In the genomic region with DNA sequence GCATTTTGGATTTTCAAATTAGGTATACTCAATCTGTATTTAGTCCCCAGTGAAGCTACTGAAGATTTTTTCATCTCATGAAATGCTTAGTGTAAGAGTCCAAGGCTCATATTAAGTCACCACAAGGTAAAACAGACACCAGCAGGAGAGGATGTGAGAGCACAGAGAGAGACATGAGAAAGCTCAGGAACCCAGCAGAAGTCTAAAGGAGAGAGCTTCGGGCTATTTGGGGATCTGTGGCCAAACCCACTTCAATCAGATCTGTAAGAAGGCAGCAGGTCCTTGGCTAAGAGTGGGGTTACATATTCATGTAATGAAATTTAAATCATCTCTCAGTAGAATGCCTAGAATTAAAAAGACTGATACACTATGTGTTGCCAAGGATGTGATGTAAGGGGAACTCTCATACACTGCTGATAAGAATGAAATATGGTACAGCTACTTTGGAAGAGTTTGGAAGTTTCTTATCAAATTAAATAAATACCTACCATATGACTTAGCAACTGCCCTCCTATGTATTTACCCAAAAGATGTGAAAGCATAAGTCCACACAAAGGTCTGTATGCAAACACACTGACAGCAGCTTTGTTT, we compare ENCODE assay signal across 17 cellular contexts. TPM values are rescaled to one million over a fixed set of nuclear protein-coding genes. Genes with fewer than 3 reads are reported as not detected.
DNase-seq lines count a peak whose midpoint lies in the region; ATAC-seq and TF ChIP-seq lines count a peak whose summit lies in the region.
"Had no signal": no experiment of that assay in that cellular context is flagged by ENCODE, and none has a peak within 500 bp of the region (broad histone marks: within the 10 kb centered on the region; RNA-seq: fewer than 3 reads in every experiment).

No MANE protein-coding gene starts in this region.

- no peak overlapping the region for H3K18ac ChIP-seq in IMR-90 (ENCODE audit: low read depth, low read length)

- H2BK20ac ChIP-seq in IMR-90 (ENCODE audit: low read depth, low read length), result no peak overlapping the region

- H3K4me2 ChIP-seq in IMR-90 (ENCODE audit: low read depth, low read length), result no peak overlapping the region
- H3K4me2 ChIP-seq: PC-9 had no signal

- TF ChIP-seq CTCF in IMR-90 (conservative IDR thresholded peaks at IDR 0.05; ENCODE audit: low read depth, low read length), result no peak
- no peak for TF ChIP-seq CTCF in ascending aorta (IDR thresholded peaks at IDR 0.05)
- no peak for TF ChIP-seq CTCF in fibroblast of the aortic adventitia (IDR thresholded peaks at IDR 0.05; ENCODE audit: insufficient read depth, low read length)
- TF ChIP-seq CTCF in mucosa of descending colon (IDR thresholded peaks at IDR 0.05), result no peak
- no peak for TF ChIP-seq CTCF in HFFc6 (IDR thresholded peaks at IDR 0.05)

- H3K14ac ChIP-seq in IMR-90 (replicated peaks; ENCODE audit: low read depth, low read length), result no peak overlapping the region

- H3K4me3 Mint-ChIP-seq in HFFc6, result no peak overlapping the region

- ATAC-seq in IMR-90 (ENCODE audit: low read depth) (peak; percentile 14), mucosa of descending colon (peak; percentile 10), GM18868 (IDR thresholded peaks at IDR 0.05; ENCODE audit: unreplicated experiment) (no peak)

- H3K4me3 ChIP-seq in IMR-90 (ENCODE audit: insufficient read depth, low read depth, low read length), result no peak overlapping the region
- no peak overlapping the region for H3K4me3 ChIP-seq in ascending aorta
- no peak overlapping the region for H3K4me3 ChIP-seq in fibroblast of the aortic adventitia (ENCODE audit: low read depth, low read length)
- H3K4me3 ChIP-seq in mucosa of descending colon, result no peak overlapping the region
- H3K4me3 ChIP-seq: PC-9 had no signal

- POLR2A ChIA-PET in IMR-90 (lab: Charles Lee; ENCODE audit: unreplicated experiment), result interaction anchor here (0.6 kb wide), 1 partner anchor 31 kb away, joined by 5 read pairs; no protein-coding TSS in a partner anchor

- intact Hi-C loops in IMR-90 (cut with micrococcal nuclease), result no loop called here
- intact Hi-C loops in ascending aorta (cut with DNase I), result no loop called here
- intact Hi-C loops in mucosa of descending colon (cut with DNase I, micrococcal nuclease), result no loop called here

- H3K9me3 ChIP-seq in IMR-90 (ENCODE audit: control insufficient read depth, insufficient read depth, low read length) (no peaks in the 10 kb centered on the region), ascending aorta (no peaks in the 10 kb centered on the region), mucosa of descending colon (no peaks in the 10 kb centered on the region)

- H3K27me3 ChIP-seq in IMR-90 (ENCODE audit: control insufficient read depth, insufficient read depth, low read length) (no peaks in the 10 kb centered on the region), ascending aorta (no peaks in the 10 kb centered on the region)

- peaks cover 3% of the 10 kb centered on the region; the same call in 1 of the 2 replicates for H3K9me1 ChIP-seq in IMR-90 (ENCODE audit: insufficient read depth, low read length)

- dilution Hi-C loops in IMR-90 (cut with HindIII; ENCODE audit: low sequenced_read_pairs, unreplicated experiment), result no loop called here

- WGBS in IMR-90 (ENCODE audit: extremely low coverage in 2 of 2, insufficient read length in 1 of 2), 2 experiments, result no CpG with 5 or more reads among the region's 1 CpG

- no peak overlapping the region for H3K9ac ChIP-seq in IMR-90 (ENCODE audit: low read depth, low read length)

- H3K4me1 Mint-ChIP-seq in HFFc6 (ENCODE audit: low read depth), result peaks cover 10% of the 10 kb centered on the region

- DNase-seq in IMR-90 (peak; percentile 55), ascending aorta (ENCODE audit: low spot score in 2 of 2) (no peak), fibroblast of the aortic adventitia (ENCODE audit: low read depth) (peak; percentile 85), mucosa of descending colon (no peak), NCI-H1092 treated with DMSO at 0.1 percent for 48 hours (lab: John Stamatoyannopoulos, UW) (no peak), hippocampal formation (lab: John Stamatoyannopoulos, UW) (no peak), HFFc6 (no peak)
- DNase-seq: GF-D8, Kasumi-1, NCI-H1417, NCI-H1694 treated with DMSO at 0.1 percent for 48 hours, NCI-H446 treated with DMSO at 0.1 percent for 48 hours, PC-9, RPMI8226, SHP77 had no signal

- no peak overlapping the region for H2BK15ac ChIP-seq in IMR-90 (ENCODE audit: low read depth, low read length)

- BruUV-seq in IMR-90 (replicated peaks; lab: Mats Ljungman, UMichigan), result no TSS peak

- H3K27ac ChIP-seq in IMR-90 (ENCODE audit: insufficient read depth, low read length) (no peak overlapping the region), ascending aorta (peak overlapping the region; percentile 31 to 47)
- H3K27ac ChIP-seq: C4-2B, PC-9 had no signal

- TF ChIP-seq POLR2A in IMR-90 (IDR thresholded peaks at IDR 0.05; ENCODE audit: low read depth, low read length), result no peak

- peaks cover 34% of the 10 kb centered on the region for H3K36me3 ChIP-seq in IMR-90 (ENCODE audit: control insufficient read depth, insufficient read depth, low read length)
- peaks cover 5 to 13% of the 10 kb centered on the region in 2 donors for H3K36me3 ChIP-seq in ascending aorta
- H3K36me3 ChIP-seq in mucosa of descending colon (ENCODE audit: low read depth), result no peaks in the 10 kb centered on the region

- no peak overlapping the region for H4K8ac ChIP-seq in IMR-90 (ENCODE audit: low read depth in 2 of 2, low read length in 2 of 2)

- H2BK5ac ChIP-seq in IMR-90 (ENCODE audit: low read depth, low read length, poor library complexity, severe bottlenecking), result no peak overlapping the region

- CTCF ChIA-PET in IMR-90 (lab: Yijun Ruan, JAX), result no interaction called here

- no peak overlapping the region for H3K23ac ChIP-seq in IMR-90 (ENCODE audit: low read depth, low read length)

- H2AFZ ChIP-seq in IMR-90 (replicated peaks; ENCODE audit: low read length, poor library complexity), result no peak overlapping the region
- H2AFZ ChIP-seq: PC-9 had no signal

- in situ Hi-C loops in IMR-90 (cut with MboI; ENCODE audit: low sequenced_read_pairs), result no loop called here

- no peaks in the 10 kb centered on the region; the same call in 1 of the 2 replicates for H3K27me3 Mint-ChIP-seq in HFFc6 (ENCODE audit: insufficient read depth)

- no peak overlapping the region for H3K27ac Mint-ChIP-seq in HFFc6

- no peaks in the 10 kb centered on the region for H3K36me3 Mint-ChIP-seq in HFFc6 (ENCODE audit: low read depth)

- no peaks in the 10 kb centered on the region for H3K9me3 Mint-ChIP-seq in HFFc6

- no peak overlapping the region for H2AK9ac ChIP-seq in IMR-90 (replicated peaks; ENCODE audit: low read depth, low read length, poor library complexity)

- peaks cover 12% of the 10 kb centered on the region for H3K4me1 ChIP-seq in IMR-90 (ENCODE audit: control insufficient read depth, insufficient read depth, low read length)
- peaks cover 0 to 17% of the 10 kb centered on the region in 2 donors for H3K4me1 ChIP-seq in ascending aorta
- H3K4me1 ChIP-seq in mucosa of descending colon (ENCODE audit: low read depth), result no peaks in the 10 kb centered on the region

- H3K79me1 ChIP-seq in IMR-90 (ENCODE audit: low read depth in 1 of 2, low read length in 2 of 2), result peaks cover 19 to 53% of the 10 kb centered on the region in 2 experiments; a peak in 3 of 4 replicates

- no peak overlapping the region for H2BK120ac ChIP-seq in IMR-90 (ENCODE audit: low read depth, low read length)

- no peak overlapping the region for H4K5ac ChIP-seq in IMR-90 (ENCODE audit: low read depth, low read length)

- H4K91ac ChIP-seq in IMR-90 (ENCODE audit: insufficient read depth, low read depth, low read length), result no peak overlapping the region

- no peak overlapping the region for H3K4ac ChIP-seq in IMR-90 (ENCODE audit: low read depth, low read length)

- TF ChIP-seq RAD21 in IMR-90 (IDR thresholded peaks at IDR 0.05; ENCODE audit: low read length), result no peak

- no peak overlapping the region for H2AK5ac ChIP-seq in IMR-90 (ENCODE audit: low read depth, low read length)

- no peak overlapping the region for H3K56ac ChIP-seq in IMR-90 (ENCODE audit: extremely low read depth, insufficient read depth, low read length)

- peaks cover 85% of the 10 kb centered on the region for H4K20me1 ChIP-seq in IMR-90 (ENCODE audit: insufficient read depth, low read length)

TF ChIP-seq in IMR-90, 13 proteins besides CTCF, POLR2A, EP300 and RAD21 (continues in another document):
- TF ChIP-seq CEBPB (IDR thresholded peaks at IDR 0.05; ENCODE audit: low read depth, low read length), result no peak
- no peak for TF ChIP-seq RFX5 (IDR thresholded peaks at IDR 0.05; ENCODE audit: low read depth, low read length)
- TF ChIP-seq MAZ (IDR thresholded peaks at IDR 0.05; ENCODE audit: borderline replicate concordance, low read depth, low read length), result no peak
- TF ChIP-seq BHLHE40 (IDR thresholded peaks at IDR 0.05; ENCODE audit: low read depth, low read length), result no peak
- no peak for TF ChIP-seq RCOR1 (IDR thresholded peaks at IDR 0.05; ENCODE audit: insufficient replicate concordance, low read length)
- no peak for TF ChIP-seq NFE2L2 (IDR thresholded peaks at IDR 0.05; ENCODE audit: low read depth, low read length)
- no peak for TF ChIP-seq CHD1 (IDR thresholded peaks at IDR 0.05; ENCODE audit: low read depth, low read length)
- TF ChIP-seq, protein P1, sequence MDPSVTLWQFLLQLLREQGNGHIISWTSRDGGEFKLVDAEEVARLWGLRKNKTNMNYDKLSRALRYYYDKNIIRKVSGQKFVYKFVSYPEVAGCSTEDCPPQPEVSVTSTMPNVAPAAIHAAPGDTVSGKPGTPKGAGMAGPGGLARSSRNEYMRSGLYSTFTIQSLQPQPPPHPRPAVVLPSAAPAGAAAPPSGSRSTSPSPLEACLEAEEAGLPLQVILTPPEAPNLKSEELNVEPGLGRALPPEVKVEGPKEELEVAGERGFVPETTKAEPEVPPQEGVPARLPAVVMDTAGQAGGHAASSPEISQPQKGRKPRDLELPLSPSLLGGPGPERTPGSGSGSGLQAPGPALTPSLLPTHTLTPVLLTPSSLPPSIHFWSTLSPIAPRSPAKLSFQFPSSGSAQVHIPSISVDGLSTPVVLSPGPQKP (IDR thresholded peaks at IDR 0.05; ENCODE audit: borderline replicate concordance, low read depth, low read length), result no peak
- TF ChIP-seq MAFK (IDR thresholded peaks at IDR 0.05; ENCODE audit: low read depth, low read length), result no peak
- no peak for TF ChIP-seq SMC3 (IDR thresholded peaks at IDR 0.05; ENCODE audit: low read depth, low read length)

RNA-seq across cellular contexts. Expression of a gene that starts 35.8 kb away (rescaled TPM):
- 567 and 770 TPM in 2 replicates for total RNA-seq in IMR-90 (2012; rRNA removed)
- polyA plus RNA-seq in IMR-90 (2012; rRNA removed), result 71.5 and 101 TPM in 2 replicates
- 25.9 and 36.3 TPM in 2 replicates for polyA plus RNA-seq in IMR-90 (2012; cell fraction: cytosol; rRNA removed)
- polyA plus RNA-seq in IMR-90 (2012; cell fraction: nucleus; rRNA removed; ENCODE audit: low replicate concordance), result 34.7 and 324 TPM in 2 replicates
- total RNA-seq in ascending aorta, result 39.7 TPM
- 29.3 and 146 TPM in 2 replicates for total RNA-seq in fibroblast of the aortic adventitia (ENCODE audit: low replicate concordance)
- 100 to 1,000 TPM in 1 of 3 donors, 10 to 100 TPM in 2; 35.4 to 131 (median 58.4) TPM for total RNA-seq in mucosa of descending colon
- total RNA-seq in HFFc6 (2021; fragmentation: NEBNext Ultra II Directional; extraction: Animal tissue kit (Norgen Biotek cat#: 25700)), result 10 to 100 TPM; 13.3 to 23.2 (median 18.6) TPM

Comparison
In these comparisons a context has a peak if more than half of its experiments do, and no peak if none do; other contexts are left out.
1. DNase-seq: peak in IMR-90 (single experiment) and fibroblast of the aortic adventitia (single experiment); none in ascending aorta (0 of 2), mucosa of descending colon (0 of 3), NCI-H1092 treated with DMSO at 0.1 percent for 48 hours (single experiment), hippocampal formation (0 of 2) and HFFc6 (single experiment).